In the genomic region with DNA sequence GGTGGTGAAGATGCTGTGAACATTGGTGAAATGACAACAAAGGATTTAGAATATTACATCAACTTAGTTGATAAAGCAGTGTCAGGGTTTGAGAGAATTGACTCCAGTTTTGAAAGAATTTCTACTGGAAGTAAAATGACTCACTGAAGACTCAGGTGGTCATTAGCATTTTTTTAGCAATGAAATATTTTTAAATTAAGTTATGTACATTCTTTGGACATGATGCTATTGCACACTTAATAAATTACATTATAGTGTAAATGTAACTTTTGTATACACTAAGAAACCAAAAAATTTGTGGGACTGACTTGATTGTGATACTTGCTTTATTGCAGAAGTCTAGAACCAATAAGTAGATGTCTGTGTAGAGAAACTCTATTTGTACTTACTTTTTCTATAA, we compare ENCODE assay signal across 17 cellular contexts. TPM values are rescaled to one million over a fixed set of nuclear protein-coding genes. Genes with fewer than 3 reads are reported as not detected.
DNase-seq lines count a peak whose midpoint lies in the region; ATAC-seq and TF ChIP-seq lines count a peak whose summit lies in the region.
"Had no signal": no experiment of that assay in that cellular context is flagged by ENCODE, and none has a peak within 500 bp of the region (broad histone marks: within the 10 kb centered on the region; RNA-seq: fewer than 3 reads in every experiment).

No MANE protein-coding gene starts in this region.

- intact Hi-C loops in IMR-90 (cut with micrococcal nuclease), result no loop called here
- intact Hi-C loops in activated CD8-positive, alpha-beta T cell treated with anti-CD3 and anti-CD28 coated beads for 36 hours (cut with micrococcal nuclease), result no loop called here

- no peak for TF ChIP-seq POLR2A in IMR-90 (IDR thresholded peaks at IDR 0.05; ENCODE audit: low read depth, low read length)

- peaks cover 27% of the 10 kb centered on the region for H3K36me3 Mint-ChIP-seq in central memory CD8-positive, alpha-beta T cell (ENCODE audit: insufficient read depth)
- H3K36me3 Mint-ChIP-seq in nephron progenitor cell (ENCODE audit: low read depth), result peaks cover 43% of the 10 kb centered on the region
- peaks cover 31% of the 10 kb centered on the region for H3K36me3 Mint-ChIP-seq in activated CD8-positive, alpha-beta T cell treated with anti-CD3 and anti-CD28 coated beads for 36 hours (ENCODE audit: low read depth)

- peak overlapping the region; percentile 72 for H3K27ac Mint-ChIP-seq in central memory CD8-positive, alpha-beta T cell (ENCODE audit: low read depth)
- H3K27ac Mint-ChIP-seq in nephron progenitor cell, result peak overlapping the region; percentile 37
- no peak overlapping the region for H3K27ac Mint-ChIP-seq in activated CD8-positive, alpha-beta T cell treated with anti-CD3 and anti-CD28 coated beads for 36 hours

- no peak overlapping the region for H4K91ac ChIP-seq in IMR-90 (ENCODE audit: insufficient read depth, low read depth, low read length)

- TF ChIP-seq CTCF in IMR-90 (conservative IDR thresholded peaks at IDR 0.05; ENCODE audit: low read depth, low read length) (no peak), nephron progenitor cell (IDR thresholded peaks at IDR 0.05) (no peak)
- no peak for TF ChIP-seq CTCF in activated CD8-positive, alpha-beta T cell treated with anti-CD3 and anti-CD28 coated beads for 36 hours (IDR thresholded peaks at IDR 0.05)

- no peak overlapping the region for H3K18ac ChIP-seq in IMR-90 (ENCODE audit: low read depth, low read length)

- H2AK5ac ChIP-seq in IMR-90 (ENCODE audit: low read depth, low read length), result no peak overlapping the region

- no peak overlapping the region; the same call in 1 of the 2 replicates for H3K14ac ChIP-seq in IMR-90 (replicated peaks; ENCODE audit: low read depth, low read length)

- no peak overlapping the region for H3K9ac ChIP-seq in IMR-90 (ENCODE audit: low read depth, low read length)

- H3K4me1 ChIP-seq in IMR-90 (ENCODE audit: control insufficient read depth, insufficient read depth, low read length), result peaks cover 4% of the 10 kb centered on the region; the same call in 1 of the 2 replicates

- no peaks in the 10 kb centered on the region for H3K27me3 Mint-ChIP-seq in central memory CD8-positive, alpha-beta T cell
- H3K27me3 Mint-ChIP-seq in nephron progenitor cell (ENCODE audit: low read depth, poor library complexity), result no peaks in the 10 kb centered on the region
- no peaks in the 10 kb centered on the region for H3K27me3 Mint-ChIP-seq in activated CD8-positive, alpha-beta T cell treated with anti-CD3 and anti-CD28 coated beads for 36 hours

- peak overlapping the region; percentile 46; the same call in 1 of the 2 replicates for H2BK20ac ChIP-seq in IMR-90 (ENCODE audit: low read depth, low read length)

- H2BK15ac ChIP-seq in IMR-90 (ENCODE audit: low read depth, low read length), result no peak overlapping the region

- DNase-seq in ELR (ENCODE audit: low read depth), result peak; percentile 15
- peak; percentile 49 for DNase-seq in IMR-90
- DNase-seq in central memory CD8-positive, alpha-beta T cell (ENCODE audit: low spot score in 2 of 2), result no peak
- no peak for DNase-seq in nephron progenitor cell
- no peak for DNase-seq in substantia nigra (lab: John Stamatoyannopoulos, UW)
- no peak for DNase-seq in amniotic stem cell (lab: John Stamatoyannopoulos, UW)
- no peak for DNase-seq in activated CD8-positive, alpha-beta T cell treated with anti-CD3 and anti-CD28 coated beads for 36 hours
- DNase-seq: AML-193, H7, KBM-7, NCI-H1105 treated with DMSO at 0.1 percent for 48 hours, NCI-H1694, NCI-H2081 treated with DMSO at 0.1 percent for 48 hours, NCI-H446 treated with DMSO at 0.1 percent for 48 hours, NCI-H748 treated with DMSO at 0.1 percent for 48 hours, SHP77 had no signal

- H2AFZ ChIP-seq in IMR-90 (replicated peaks; ENCODE audit: low read length, poor library complexity), result no peak overlapping the region

- dilution Hi-C loops in IMR-90 (cut with HindIII; ENCODE audit: low sequenced_read_pairs, unreplicated experiment), result no loop called here

- peak; percentile 49; the same call in 1 of the 2 replicates for ATAC-seq in IMR-90 (ENCODE audit: low read depth)
- ATAC-seq in central memory CD8-positive, alpha-beta T cell (replicated peaks; ENCODE audit: extremely low read depth, poor library complexity, severe bottlenecking), result no peak
- ATAC-seq in activated CD8-positive, alpha-beta T cell treated with anti-CD3 and anti-CD28 coated beads for 36 hours, result no peak

- H2BK120ac ChIP-seq in IMR-90 (ENCODE audit: low read depth, low read length), result no peak overlapping the region; the same call in 1 of the 2 replicates

- no peak for TF ChIP-seq RAD21 in IMR-90 (IDR thresholded peaks at IDR 0.05; ENCODE audit: low read length)

- H3K9me1 ChIP-seq in IMR-90 (ENCODE audit: insufficient read depth, low read length), result peaks cover 3% of the 10 kb centered on the region; the same call in 1 of the 2 replicates

- no peak overlapping the region for H3K4me3 ChIP-seq in IMR-90 (ENCODE audit: insufficient read depth, low read depth, low read length)

- no peaks in the 10 kb centered on the region for H3K27me3 ChIP-seq in IMR-90 (ENCODE audit: control insufficient read depth, insufficient read depth, low read length)

- H3K4me2 ChIP-seq in IMR-90 (ENCODE audit: low read depth, low read length), result peak overlapping the region; percentile 37; the same call in 1 of the 2 replicates

- no peak overlapping the region for H3K23ac ChIP-seq in IMR-90 (ENCODE audit: low read depth, low read length)

- H3K4me3 Mint-ChIP-seq in central memory CD8-positive, alpha-beta T cell, result no peak overlapping the region
- H3K4me3 Mint-ChIP-seq in nephron progenitor cell, result no peak overlapping the region
- no peak overlapping the region for H3K4me3 Mint-ChIP-seq in activated CD8-positive, alpha-beta T cell treated with anti-CD3 and anti-CD28 coated beads for 36 hours

- H3K36me3 ChIP-seq in IMR-90 (ENCODE audit: control insufficient read depth, insufficient read depth, low read length), result peaks cover 26% of the 10 kb centered on the region

- in situ Hi-C loops in IMR-90 (cut with MboI; ENCODE audit: low sequenced_read_pairs), result loop anchor here (25.0 kb wide), 1 partner anchor 181 kb away; no protein-coding TSS in a partner anchor

- no peaks in the 10 kb centered on the region; the same call in 1 of the 2 replicates for H4K20me1 ChIP-seq in IMR-90 (ENCODE audit: insufficient read depth, low read length)

- no peak overlapping the region for H3K27ac ChIP-seq in IMR-90 (ENCODE audit: insufficient read depth, low read length)
- no peak overlapping the region for H3K27ac ChIP-seq in substantia nigra (ENCODE audit: low read depth, low read length, poor library complexity, severe bottlenecking)
- H3K27ac ChIP-seq: C4-2B had no signal

- H4K5ac ChIP-seq in IMR-90 (ENCODE audit: low read depth, low read length), result no peak overlapping the region

- H3K9me3 ChIP-seq in IMR-90 (ENCODE audit: control insufficient read depth, insufficient read depth, low read length), result peaks cover 2% of the 10 kb centered on the region; the same call in 1 of the 2 replicates

- H3K9me3 Mint-ChIP-seq in central memory CD8-positive, alpha-beta T cell, result no peaks in the 10 kb centered on the region
- H3K9me3 Mint-ChIP-seq in nephron progenitor cell, result no peaks in the 10 kb centered on the region
- no peaks in the 10 kb centered on the region for H3K9me3 Mint-ChIP-seq in activated CD8-positive, alpha-beta T cell treated with anti-CD3 and anti-CD28 coated beads for 36 hours

- H3K79me1 ChIP-seq in IMR-90 (ENCODE audit: low read depth in 1 of 2, low read length in 2 of 2), result peaks cover 0 to 25% of the 10 kb centered on the region in 2 experiments; a peak in 3 of 4 replicates

- CTCF ChIA-PET in IMR-90 (lab: Yijun Ruan, JAX), result interaction anchor here (1.0 kb wide), 1 partner anchor 67 kb away, joined by 3 read pairs; no protein-coding TSS in a partner anchor
- CTCF ChIA-PET in activated CD8-positive, alpha-beta T cell treated with anti-CD3 and anti-CD28 coated beads for 36 hours (lab: Charles Lee), result interaction anchor here (0.6 kb wide), 1 partner anchor 13 kb away, joined by 3 read pairs; no protein-coding TSS in a partner anchor

- POLR2A ChIA-PET in IMR-90 (lab: Charles Lee; ENCODE audit: unreplicated experiment), result no interaction called here
- POLR2A ChIA-PET in activated CD8-positive, alpha-beta T cell treated with anti-CD3 and anti-CD28 coated beads for 36 hours (lab: Charles Lee), result no interaction called here

- H3K4me1 Mint-ChIP-seq in central memory CD8-positive, alpha-beta T cell, result no peaks in the 10 kb centered on the region
- H3K4me1 Mint-ChIP-seq in nephron progenitor cell, result no peaks in the 10 kb centered on the region
- no peaks in the 10 kb centered on the region for H3K4me1 Mint-ChIP-seq in activated CD8-positive, alpha-beta T cell treated with anti-CD3 and anti-CD28 coated beads for 36 hours (ENCODE audit: low read depth)

- no peak overlapping the region for H3K4ac ChIP-seq in IMR-90 (ENCODE audit: low read depth, low read length)

- no peak overlapping the region for H3K56ac ChIP-seq in IMR-90 (ENCODE audit: extremely low read depth, insufficient read depth, low read length)

- peak overlapping the region; percentile 70 for H2BK5ac ChIP-seq in IMR-90 (ENCODE audit: low read depth, low read length, poor library complexity, severe bottlenecking)

- H2AK9ac ChIP-seq in IMR-90 (replicated peaks; ENCODE audit: low read depth, low read length, poor library complexity), result no peak overlapping the region

- BruUV-seq in IMR-90 (replicated peaks; lab: Mats Ljungman, UMichigan), result no TSS peak

- peak overlapping the region in 1 of 2 experiments; percentile 35; a peak in 1 of 4 replicates for H4K8ac ChIP-seq in IMR-90 (ENCODE audit: low read depth in 2 of 2, low read length in 2 of 2)

TF ChIP-seq in IMR-90, 13 proteins besides CTCF, POLR2A, EP300 and RAD21 (continues in another document):
- TF ChIP-seq MAZ (IDR thresholded peaks at IDR 0.05; ENCODE audit: borderline replicate concordance, low read depth, low read length) (no peak), SMC3 (IDR thresholded peaks at IDR 0.05; ENCODE audit: low read depth, low read length) (no peak), BHLHE40 (IDR thresholded peaks at IDR 0.05; ENCODE audit: low read depth, low read length) (no peak), CHD1 (IDR thresholded peaks at IDR 0.05; ENCODE audit: low read depth, low read length) (no peak), RCOR1 (IDR thresholded peaks at IDR 0.05; ENCODE audit: insufficient replicate concordance, low read length) (no peak)

RNA-seq across cellular contexts. Expression of a gene that starts 57.0 kb away (rescaled TPM):
- total RNA-seq in IMR-90 (2012; rRNA removed), result 121 and 181 TPM in 2 replicates
- polyA plus RNA-seq in IMR-90 (2012; rRNA removed), result 48.1 and 63.7 TPM in 2 replicates
- polyA plus RNA-seq in IMR-90 (2012; cell fraction: cytosol; rRNA removed), result 9.8 and 15.2 TPM in 2 replicates
- polyA plus RNA-seq in IMR-90 (2012; cell fraction: nucleus; rRNA removed; ENCODE audit: low replicate concordance), result 4.2 and 49.2 TPM in 2 replicates
- 10 to 100 TPM; 50.5 to 52.0 TPM for total RNA-seq in activated CD8-positive, alpha-beta T cell treated with anti-CD3 and anti-CD28 coated beads for 36 hours

Comparison
In these comparisons a context has a peak if more than half of its experiments do, and no peak if none do; other contexts are left out.
1. DNase-seq: peak in ELR (single experiment) and IMR-90 (single experiment); none in central memory CD8-positive, alpha-beta T cell (0 of 2), nephron progenitor cell (single experiment), substantia nigra (0 of 49), amniotic stem cell (single experiment) and activated CD8-positive, alpha-beta T cell treated with anti-CD3 and anti-CD28 coated beads for 36 hours (single experiment).